In genomic region chr3:197516517-197516889, GRCh38 we compare ENCODE assay signal across 1 cellular context.
A peak's percentile ranks its signal among the peaks of the same experiment; 100 is the strongest.
TF ChIP-seq lines count a peak whose summit lies in the region.

No MANE protein-coding gene starts in this region.

TF ChIP-seq in K562, 482 proteins besides CTCF, POLR2A, EP300 and RAD21 (continued from another document):
- TF ChIP-seq FOXK1 (CRISPR knock-in tag; IDR thresholded peaks at IDR 0.05; ENCODE audit: borderline replicate concordance) = no peak
- no peak for TF ChIP-seq ZNF75A (CRISPR knock-in tag; IDR thresholded peaks at IDR 0.05)
- no peak for TF ChIP-seq LARP7 (IDR thresholded peaks at IDR 0.05)
- TF ChIP-seq ARID2 (IDR thresholded peaks at IDR 0.05) = no peak
- no peak for TF ChIP-seq MCM5 (IDR thresholded peaks at IDR 0.05; ENCODE audit: low read depth)
- TF ChIP-seq SMC3 (conservative IDR thresholded peaks at IDR 0.05; ENCODE audit: insufficient read depth, low read depth, low read length) = no peak
- TF ChIP-seq ZBTB9 (CRISPR knock-in tag; IDR thresholded peaks at IDR 0.05) = no peak
- TF ChIP-seq, protein P1, sequence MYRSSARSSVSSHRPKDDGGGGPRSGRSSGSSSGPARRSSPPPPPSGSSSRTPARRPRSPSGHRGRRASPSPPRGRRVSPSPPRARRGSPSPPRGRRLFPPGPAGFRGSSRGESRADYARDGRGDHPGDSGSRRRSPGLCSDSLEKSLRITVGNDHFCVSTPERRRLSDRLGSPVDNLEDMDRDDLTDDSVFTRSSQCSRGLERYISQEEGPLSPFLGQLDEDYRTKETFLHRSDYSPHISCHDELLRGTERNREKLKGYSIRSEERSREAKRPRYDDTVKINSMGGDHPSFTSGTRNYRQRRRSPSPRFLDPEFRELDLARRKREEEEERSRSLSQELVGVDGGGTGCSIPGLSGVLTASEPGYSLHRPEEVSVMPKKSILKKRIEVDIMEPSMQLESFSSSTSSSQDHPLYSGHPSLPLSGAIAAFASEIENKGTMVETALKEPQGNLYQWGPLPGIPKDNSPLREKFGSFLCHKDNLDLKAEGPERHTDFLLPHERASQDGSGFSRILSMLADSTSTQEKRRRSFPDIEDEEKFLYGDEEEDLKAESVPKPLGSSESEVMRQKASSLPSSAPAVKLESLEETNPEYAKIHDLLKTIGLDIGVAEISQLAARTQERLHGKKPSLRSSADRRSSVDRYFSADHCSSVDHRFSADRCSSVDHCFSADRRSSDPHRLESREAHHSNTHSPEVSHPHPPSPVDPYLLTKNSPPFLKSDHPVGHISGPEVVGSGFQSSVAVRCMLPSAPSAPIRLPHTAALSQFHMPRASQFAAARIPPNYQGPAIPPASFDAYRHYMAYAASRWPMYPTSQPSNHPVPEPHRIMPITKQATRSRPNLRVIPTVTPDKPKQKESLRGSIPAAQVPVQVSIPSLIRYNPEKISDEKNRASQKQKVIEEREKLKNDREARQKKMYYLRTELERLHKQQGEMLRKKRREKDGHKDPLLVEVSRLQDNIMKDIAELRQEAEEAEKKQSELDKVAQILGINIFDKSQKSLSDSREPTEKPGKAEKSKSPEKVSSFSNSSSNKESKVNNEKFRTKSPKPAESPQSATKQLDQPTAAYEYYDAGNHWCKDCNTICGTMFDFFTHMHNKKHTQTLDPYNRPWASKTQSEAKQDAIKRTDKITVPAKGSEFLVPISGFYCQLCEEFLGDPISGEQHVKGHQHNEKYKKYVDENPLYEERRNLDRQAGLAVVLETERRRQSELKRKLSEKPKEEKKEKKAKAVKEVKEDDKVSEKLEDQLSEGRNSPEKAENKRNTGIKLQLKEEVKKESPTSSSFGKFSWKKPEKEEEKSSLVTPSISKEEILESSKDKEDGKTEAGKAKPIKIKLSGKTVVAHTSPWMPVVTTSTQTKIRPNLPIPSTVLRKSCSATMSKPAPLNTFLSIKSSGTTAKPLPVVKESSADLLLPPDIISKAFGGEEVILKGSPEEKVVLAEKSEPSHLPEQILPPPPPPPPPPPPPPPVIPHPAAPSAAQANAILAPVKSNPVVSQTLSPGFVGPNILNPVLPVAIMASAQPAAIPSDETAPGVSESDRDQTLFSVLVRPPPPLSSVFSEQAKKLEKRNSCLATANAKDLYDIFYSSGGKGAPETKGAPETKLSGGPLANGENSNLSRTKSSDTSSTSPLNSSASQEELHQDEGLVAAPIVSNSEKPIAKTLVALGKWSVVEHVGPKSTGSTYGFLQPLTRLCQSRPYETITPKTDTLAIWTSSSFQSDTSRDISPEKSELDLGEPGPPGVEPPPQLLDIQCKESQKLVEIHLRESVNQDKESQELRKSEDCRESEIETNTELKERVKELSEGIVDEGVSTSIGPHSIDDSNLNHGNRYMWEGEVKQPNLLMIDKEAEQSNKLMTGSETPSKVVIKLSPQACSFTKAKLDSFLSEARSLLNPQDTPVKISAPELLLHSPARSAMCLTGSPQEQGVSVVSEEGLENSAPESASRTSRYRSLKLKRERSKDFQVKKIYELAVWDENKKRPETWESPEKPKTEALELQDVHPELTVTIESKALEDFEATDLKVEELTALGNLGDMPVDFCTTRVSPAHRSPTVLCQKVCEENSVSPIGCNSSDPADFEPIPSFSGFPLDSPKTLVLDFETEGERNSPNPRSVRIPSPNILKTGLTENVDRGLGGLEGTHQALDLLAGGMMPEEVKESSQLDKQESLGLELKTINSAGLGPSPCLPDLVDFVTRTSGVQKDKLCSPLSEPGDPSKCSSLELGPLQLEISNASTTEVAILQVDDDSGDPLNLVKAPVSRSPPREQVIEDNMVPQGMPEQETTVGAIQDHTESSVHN (IDR thresholded peaks at IDR 0.05; ENCODE audit: borderline replicate concordance in 1 of 2, low read depth in 1 of 2) = no peak
- TF ChIP-seq HDAC1 (IDR thresholded peaks at IDR 0.05) = peak in 1 of 2 experiments; percentile 51; a peak in 1 of 4 replicates
- TF ChIP-seq, protein P2, sequence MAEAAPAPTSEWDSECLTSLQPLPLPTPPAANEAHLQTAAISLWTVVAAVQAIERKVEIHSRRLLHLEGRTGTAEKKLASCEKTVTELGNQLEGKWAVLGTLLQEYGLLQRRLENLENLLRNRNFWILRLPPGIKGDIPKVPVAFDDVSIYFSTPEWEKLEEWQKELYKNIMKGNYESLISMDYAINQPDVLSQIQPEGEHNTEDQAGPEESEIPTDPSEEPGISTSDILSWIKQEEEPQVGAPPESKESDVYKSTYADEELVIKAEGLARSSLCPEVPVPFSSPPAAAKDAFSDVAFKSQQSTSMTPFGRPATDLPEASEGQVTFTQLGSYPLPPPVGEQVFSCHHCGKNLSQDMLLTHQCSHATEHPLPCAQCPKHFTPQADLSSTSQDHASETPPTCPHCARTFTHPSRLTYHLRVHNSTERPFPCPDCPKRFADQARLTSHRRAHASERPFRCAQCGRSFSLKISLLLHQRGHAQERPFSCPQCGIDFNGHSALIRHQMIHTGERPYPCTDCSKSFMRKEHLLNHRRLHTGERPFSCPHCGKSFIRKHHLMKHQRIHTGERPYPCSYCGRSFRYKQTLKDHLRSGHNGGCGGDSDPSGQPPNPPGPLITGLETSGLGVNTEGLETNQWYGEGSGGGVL (CRISPR knock-in tag; IDR thresholded peaks at IDR 0.05) = no peak
- no peak for TF ChIP-seq ZNF696 (CRISPR knock-in tag; conservative IDR thresholded peaks at IDR 0.05)
- peak; percentile 85 for TF ChIP-seq DPF2 (IDR thresholded peaks at IDR 0.05)
- no peak for TF ChIP-seq ZNF785 (CRISPR knock-in tag; IDR thresholded peaks at IDR 0.05)
- TF ChIP-seq PHB (CRISPR knock-in tag; IDR thresholded peaks at IDR 0.05) = no peak
